ENCODE assay signal across 11 cellular contexts in the genomic region with DNA sequence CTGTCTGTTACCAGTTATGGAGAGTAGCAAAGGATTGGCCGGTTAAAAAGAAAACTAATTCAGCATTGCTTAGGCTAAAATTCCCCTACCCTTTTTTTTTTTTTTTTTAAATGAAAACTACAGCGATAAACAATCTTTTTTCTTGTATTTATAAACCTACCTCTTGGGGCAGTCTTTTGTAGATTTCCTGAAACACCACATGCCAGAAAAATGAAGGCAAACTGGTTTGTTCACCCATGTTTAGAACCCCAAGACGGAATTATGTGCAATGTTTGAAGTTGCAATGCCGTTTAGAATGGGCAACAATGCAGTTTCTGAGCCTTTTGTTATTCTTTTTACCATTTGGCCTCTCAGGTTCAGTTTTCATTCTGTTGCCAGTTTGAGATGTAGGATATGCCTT. TPM values are rescaled to one million over a fixed set of nuclear protein-coding genes. Genes with fewer than 3 reads are reported as not detected.
DNase-seq lines count a peak whose midpoint lies in the region; ATAC-seq and TF ChIP-seq lines count a peak whose summit lies in the region.
"Had no signal": no experiment of that assay in that cellular context is flagged by ENCODE, and none has a peak within 500 bp of the region (broad histone marks: within the 10 kb centered on the region; RNA-seq: fewer than 3 reads in every experiment).

No MANE protein-coding gene starts in this region.

- peaks cover 1% of the 10 kb centered on the region for H3K36me3 ChIP-seq in osteoblast (ENCODE audit: insufficient read depth, low read length)
- H3K36me3 ChIP-seq: sigmoid colon had no signal

- no peak for ATAC-seq in GM19455 (IDR thresholded peaks at IDR 0.05; ENCODE audit: unreplicated experiment)

- H3K27ac ChIP-seq in osteoblast (ENCODE audit: low read depth, low read length): no peak overlapping the region
- H3K27ac ChIP-seq: sigmoid colon, WERI-Rb-1 had no signal

- peak; percentile 34; the same call in 1 of the 2 replicates for TF ChIP-seq CTCF in LNCaP clone FGC (IDR thresholded peaks at IDR 0.05; ENCODE audit: control insufficient read depth, extremely low read depth, insufficient read depth)
- TF ChIP-seq CTCF in epithelial cell of esophagus (IDR thresholded peaks at IDR 0.05; ENCODE audit: insufficient read depth, low read depth, low read length, missing control alignments): peak; percentile 35
- no peak for TF ChIP-seq CTCF in osteoblast (IDR thresholded peaks at IDR 0.05; ENCODE audit: extremely low read depth, low read depth, low read length)
- no peak for TF ChIP-seq CTCF in GM10266 (IDR thresholded peaks at IDR 0.05; ENCODE audit: control insufficient read depth, insufficient read depth, low read depth, missing control alignments)

- DNase-seq in ELF-1 (ENCODE audit: low read depth, low spot score) (peak; percentile 41), LNCaP clone FGC (ENCODE audit: low read depth) (peak; percentile 72), epithelial cell of esophagus (ENCODE audit: low read depth) (peak; percentile 95), osteoblast (ENCODE audit: insufficient read length, low spot score, missing footprints) (peak; percentile 10), NCI-H146 treated with DMSO at 0.1 percent for 48 hours (lab: John Stamatoyannopoulos, UW; ENCODE audit: unreplicated experiment) (no peak), GM10266 (ENCODE audit: extremely low spot score) (no peak), NCI-H510A treated with DMSO at 0.1 percent for 48 hours (lab: John Stamatoyannopoulos, UW) (no peak)
- DNase-seq: NCI-H2107, sigmoid colon, WERI-Rb-1 had no signal

- H3K4me1 ChIP-seq in osteoblast (ENCODE audit: insufficient read depth, low read length): peaks cover 22% of the 10 kb centered on the region

- H4K20me1 ChIP-seq in osteoblast (ENCODE audit: insufficient read depth, low read length): peaks cover 73% of the 10 kb centered on the region

- no peaks in the 10 kb centered on the region for H3K9me3 ChIP-seq in osteoblast (ENCODE audit: low read depth, low read length)
- H3K9me3 ChIP-seq: sigmoid colon had no signal

- no peaks in the 10 kb centered on the region for H3K27me3 ChIP-seq in osteoblast (ENCODE audit: insufficient read depth, low read length)
- H3K27me3 ChIP-seq: sigmoid colon had no signal

- no peak overlapping the region for H2AFZ ChIP-seq in osteoblast (ENCODE audit: low read length)

- H3K4me3 ChIP-seq in LNCaP clone FGC (ENCODE audit: low read depth, low read length) (peak overlapping the region; percentile 44), epithelial cell of esophagus (ENCODE audit: low read length) (peak overlapping the region; percentile 30), osteoblast (ENCODE audit: insufficient read depth, low read length) (no peak overlapping the region)
- H3K4me3 ChIP-seq: sigmoid colon had no signal

- no peak overlapping the region for H3K4me2 ChIP-seq in osteoblast (ENCODE audit: insufficient read depth, low read length)

- peaks cover 99% of the 10 kb centered on the region for H3K79me2 ChIP-seq in osteoblast (ENCODE audit: insufficient read depth, low read length)

RNA-seq across cellular contexts. Expression of a gene that starts 59.1 kb away (rescaled TPM):
- 12.7 and 17.4 TPM in 2 replicates for total RNA-seq in osteoblast

Comparison
In these comparisons a context has a peak if more than half of its experiments do, and no peak if none do; other contexts are left out.
1. DNase-seq: peak in ELF-1 (single experiment), LNCaP clone FGC (single experiment), epithelial cell of esophagus (single experiment) and osteoblast (single experiment); none in NCI-H146 treated with DMSO at 0.1 percent for 48 hours (single experiment), GM10266 (single experiment) and NCI-H510A treated with DMSO at 0.1 percent for 48 hours (single experiment).
2. CTCF ChIP-seq: peak in LNCaP clone FGC (single experiment) and epithelial cell of esophagus (single experiment); none in osteoblast (single experiment) and GM10266 (single experiment).